In genomic region chr6:94687255-94687654, GRCh38 we compare ENCODE assay signal across 1 cellular context.
TF ChIP-seq lines count a peak whose summit lies in the region.

No MANE protein-coding gene starts in this region.

TF ChIP-seq in HEK293, 187 proteins besides CTCF, POLR2A, EP300 and RAD21 (continued from another document):
- peak; percentile 80 for TF ChIP-seq ZNF518A (tag by site-specific recombination; conservative IDR thresholded peaks at IDR 0.05; ENCODE audit: low read depth)
TF ChIP-seq in HEK293: peak in this region for 20; not testable (repeated sequence) for 167.
